In genomic region chr9:123376218-123377071, GRCh38 we compare ENCODE assay signal across 20 cellular contexts. TPM values are rescaled to one million over a fixed set of nuclear protein-coding genes. Genes with fewer than 3 reads are reported as not detected.
DNase-seq lines count a peak whose midpoint lies in the region; ATAC-seq and TF ChIP-seq lines count a peak whose summit lies in the region.
"Had no signal": no experiment of that assay in that cellular context is flagged by ENCODE, and none has a peak within 500 bp of the region (broad histone marks: within the 10 kb centered on the region; RNA-seq: fewer than 3 reads in every experiment).

No MANE protein-coding gene starts in this region.

- CTCF ChIA-PET in RWPE1 (lab: Yijun Ruan, JAX) = interaction anchor here (1.1 kb wide), 1 partner anchor 22 kb away, joined by 4 read pairs; no protein-coding TSS in a partner anchor

- H3K36me3 ChIP-seq in sigmoid colon = no peaks in the 10 kb centered on the region
- H3K36me3 ChIP-seq: SJSA1, thoracic aorta had no signal

- no peak for TF ChIP-seq EP300 in sigmoid colon (IDR thresholded peaks at IDR 0.05)

- peak; percentile 50 for DNase-seq in DMS53 (lab: John Stamatoyannopoulos, UW)
- no peak for DNase-seq in DMS53 treated with DMSO at 0.1 percent for 48 hours (lab: John Stamatoyannopoulos, UW; ENCODE audit: unreplicated experiment)
- DNase-seq in RWPE1 (ENCODE audit: low spot score) = no peak
- no peak for DNase-seq in left lobe of liver (ENCODE audit: low spot score)
- no peak for DNase-seq in sigmoid colon
- no peak for DNase-seq in SKM-1 (lab: John Stamatoyannopoulos, UW; ENCODE audit: unreplicated experiment)
- DNase-seq in coronary artery (ENCODE audit: low spot score) = no peak
- DNase-seq in anterior cingulate cortex (lab: John Stamatoyannopoulos, UW) = no peak
- DNase-seq: 8988T; activated CD4-positive, alpha-beta T cell treated with anti-CD3 and anti-CD28 coated beads for 1 hour; C1 segment of cervical spinal cord; Karpas-422; left cardiac atrium; NCI-H1105 treated with DMSO at 0.1 percent for 48 hours had no signal

- H3K4me3 ChIP-seq in sigmoid colon = no peak overlapping the region
- H3K4me3 ChIP-seq in coronary artery = no peak overlapping the region
- H3K4me3 ChIP-seq: GM23338, SJSA1, thoracic aorta had no signal

- TF ChIP-seq POLR2A in sigmoid colon (IDR thresholded peaks at IDR 0.05) = no peak

- H3K9me3 ChIP-seq in sigmoid colon = no peaks in the 10 kb centered on the region
- H3K9me3 ChIP-seq: SJSA1, thoracic aorta had no signal

- peaks cover 0 to 36% (median 32%) of the 10 kb centered on the region in 4 donors for H3K4me1 ChIP-seq in sigmoid colon
- H3K4me1 ChIP-seq: parathyroid adenoma, SJSA1 had no signal

- peak; percentile 7 for ATAC-seq in left lobe of liver

- TF ChIP-seq CTCF in RWPE1 (conservative IDR thresholded peaks at IDR 0.05; ENCODE audit: low read depth) = no peak
- no peak for TF ChIP-seq CTCF in sigmoid colon (IDR thresholded peaks at IDR 0.05)
- TF ChIP-seq CTCF in coronary artery (IDR thresholded peaks at IDR 0.05) = no peak

- POLR2A ChIA-PET in RWPE1 (lab: Yijun Ruan, JAX; ENCODE audit: low non-redundant PET) = no interaction called here

- H3K27me3 ChIP-seq in sigmoid colon = peaks cover 8 to 28% (median 8%) of the 10 kb centered on the region in 3 donors

- 17 to 56% methylated on average over 24 of the region's 24 CpGs for WGBS in sigmoid colon, 2 donors

- intact Hi-C loops in sigmoid colon (cut with DNase I) = no loop called here

- H3K27ac ChIP-seq in RWPE1 (peak overlapping the region; percentile 10; the same call in 1 of the 2 replicates), sigmoid colon (peak overlapping the region in 3 of 4 donors; percentile 20 to 52 (median 52)), coronary artery (no peak overlapping the region)
- H3K27ac ChIP-seq: parathyroid adenoma, SJSA1, thoracic aorta had no signal

RNA-seq across cellular contexts. Expression of gene CRB2, which starts 20.4 kb away (rescaled TPM):
- total RNA-seq in left lobe of liver (not detected), sigmoid colon (under 1 TPM in 2 of 4 donors, not detected in 2; 0.14 to 0.33 TPM)
- polyA plus RNA-seq in sigmoid colon = under 1 TPM in 2 of 3 donors, not detected in 1; 0.46 to 0.79 TPM
- total RNA-seq: activated T-helper 2 cell treated with anti-CD3 and anti-CD28 coated beads, Interferon-gamma antibody, Interleukin-2, Interleukin-4, amounts not matched to agents 10 μg/mL and 5 μg/mL and 100 μg/mL, durations not matched to agents 14 hours and 24 hours and 36 hours; fibroblast of villous mesenchyme; SJSA1; thoracic aorta had no signal

Comparison
In these comparisons a context has a peak if more than half of its experiments do, and no peak if none do; other contexts are left out.
1. H3K27ac ChIP-seq: peak in RWPE1 (single experiment) and sigmoid colon (3 of 4); none in coronary artery (0 of 2).